ENCODE assay signal across 8 cellular contexts in genomic region chr7:100100420-100101015, GRCh38. TPM values are rescaled to one million over a fixed set of nuclear protein-coding genes. Genes with fewer than 3 reads are reported as not detected.
DNase-seq lines count a peak whose midpoint lies in the region; ATAC-seq and TF ChIP-seq lines count a peak whose summit lies in the region.

No MANE protein-coding gene starts in this region.

- peak; percentile 51 for ATAC-seq in GM19025 (IDR thresholded peaks at IDR 0.05; ENCODE audit: low read depth, unreplicated experiment)
- ATAC-seq in HG03280 (IDR thresholded peaks at IDR 0.05; ENCODE audit: unreplicated experiment): peak; percentile 73

- H3K27me3 ChIP-seq in kidney epithelial cell (ENCODE audit: control insufficient read depth, insufficient read depth, low read length): no peaks in the 10 kb centered on the region

- H3K36me3 ChIP-seq in kidney epithelial cell (ENCODE audit: control insufficient read depth, insufficient read depth, low read length): peaks cover 11% of the 10 kb centered on the region

- H3K4me3 ChIP-seq in kidney epithelial cell (ENCODE audit: low read depth, low read length): peak overlapping the region; percentile 98

- DNase-seq in AG09319 (ENCODE audit: extremely low read depth, low read depth) (peak; percentile 99), NCI-H345 (lab: John Stamatoyannopoulos, UW) (peak; percentile 96), cerebellum (ENCODE audit: low spot score) (peak; percentile 96), kidney epithelial cell (ENCODE audit: low read depth) (peak; percentile 76)
- DNase-seq in activated CD4-positive, alpha-beta T cell treated with anti-CD3 and anti-CD28 coated beads for 1 hour: peak; percentile 79
- DNase-seq in stimulated activated CD4-positive, alpha-beta T cell treated with anti-CD3 and anti-CD28 coated beads, Interleukin-12 subunit alpha, Interleukin-12 subunit beta, amount 100 ng/mL, for 48 hours (ENCODE audit: low read depth in 2 of 3, low spot score in 1 of 3): peak; percentile 70 to 83 (median 76)

- TF ChIP-seq CTCF in AG09319 (IDR thresholded peaks at IDR 0.05; ENCODE audit: low read depth, low read length) (no peak), kidney epithelial cell (IDR thresholded peaks at IDR 0.05; ENCODE audit: insufficient read depth, low read length, poor library complexity, severe bottlenecking) (no peak)

RNA-seq across cellular contexts. Expression of gene MCM7, which starts 0.7 kb away (rescaled TPM):
- total RNA-seq in cerebellum (57.2 TPM), kidney epithelial cell (96.9 and 101 TPM in 2 replicates)

RNA-seq across cellular contexts. Expression of gene AP4M1, which starts 0.9 kb away (rescaled TPM):
- 15.6 TPM for total RNA-seq in cerebellum
- total RNA-seq in kidney epithelial cell: 23.6 and 29.4 TPM in 2 replicates

RNA-seq across cellular contexts. Expression of gene COPS6, which starts 11.7 kb away (rescaled TPM):
- 28.8 TPM for total RNA-seq in cerebellum
- total RNA-seq in kidney epithelial cell: 43.3 and 45.2 TPM in 2 replicates

RNA-seq across cellular contexts. Expression of gene TAF6, which starts 18.6 kb away (rescaled TPM):
- 23.8 TPM for total RNA-seq in cerebellum
- total RNA-seq in kidney epithelial cell: 69.0 and 80.5 TPM in 2 replicates

RNA-seq across cellular contexts. Expression of gene CNPY4, which starts 18.9 kb away (rescaled TPM):
- total RNA-seq in cerebellum (15.2 TPM), kidney epithelial cell (10.1 TPM in 2 replicates)

Comparison
In these comparisons a context has a peak if more than half of its experiments do, and no peak if none do; other contexts are left out.
1. Peak in every context shown above with its lines: DNase-seq, ATAC-seq and H3K4me3 ChIP-seq.